ENCODE assay signal across 9 cellular contexts in the genomic region with DNA sequence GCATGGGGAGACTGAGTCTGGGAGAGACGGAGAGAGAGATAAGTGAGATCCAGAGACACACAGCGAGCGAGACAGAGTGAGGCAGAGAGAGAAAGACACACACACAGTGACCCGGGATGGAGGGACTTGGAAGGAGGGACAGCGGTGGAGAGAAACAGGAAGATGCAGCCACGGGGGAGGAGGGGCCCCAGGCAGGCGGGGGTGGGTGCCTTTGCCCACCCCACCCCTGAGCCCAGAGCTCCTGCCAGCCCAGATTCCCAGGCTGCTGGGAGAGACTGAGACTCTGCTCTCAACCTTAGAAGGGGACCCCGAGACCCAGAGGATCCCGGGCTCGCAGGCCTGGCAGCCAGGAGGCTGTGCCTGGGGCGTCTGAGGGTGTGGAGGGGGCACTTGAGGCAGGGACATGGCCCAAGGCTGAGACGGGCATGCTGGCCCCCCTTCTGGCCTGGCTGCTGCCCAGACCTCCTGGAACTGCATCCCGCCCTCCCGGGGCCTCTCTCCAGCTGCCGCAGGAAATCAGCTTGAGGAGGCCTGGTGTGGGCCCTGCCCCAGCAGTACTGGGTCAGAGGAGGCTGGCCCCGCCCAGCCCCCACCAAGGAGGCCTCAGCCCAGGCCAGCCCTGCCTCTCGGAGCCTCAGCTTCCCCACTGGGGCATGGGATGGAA. TPM values are rescaled to one million over a fixed set of nuclear protein-coding genes. Genes with fewer than 3 reads are reported as not detected.
A peak's percentile ranks its signal among the peaks of the same experiment; 100 is the strongest.
DNase-seq lines count a peak whose midpoint lies in the region; ATAC-seq lines count a peak whose summit lies in the region.
"Had no signal": no experiment of that assay in that cellular context is flagged by ENCODE, and none has a peak within 500 bp of the region (broad histone marks: within the 10 kb centered on the region; RNA-seq: fewer than 3 reads in every experiment).

No MANE protein-coding gene starts in this region.

- intact Hi-C loops in left ventricle myocardium superior (cut with micrococcal nuclease): no loop called here

- WGBS in adipose tissue, 3 donors: 26 to 50% (median 36%) methylated on average over 16 to 17 of the region's 17 CpGs

- DNase-seq in EH (ENCODE audit: low read depth): peak; percentile 93
- DNase-seq in left ventricle myocardium superior: peak; percentile 91
- peak; percentile 4 for DNase-seq in renal cortical epithelial cell (ENCODE audit: low read depth)
- DNase-seq in activated naive CD4-positive, alpha-beta T cell (lab: John Stamatoyannopoulos, UW): no peak
- no peak for DNase-seq in GDM1 (lab: John Stamatoyannopoulos, UW)
- no peak for DNase-seq in cortex of kidney (lab: John Stamatoyannopoulos, UW)
- DNase-seq: central memory CD4-positive, alpha-beta T cell had no signal

- H3K27ac ChIP-seq in adipose tissue (ENCODE audit: low read depth, low read length): peak overlapping the region; percentile 43

- ATAC-seq in left ventricle myocardium superior (peak; percentile 86), GM21515 (IDR thresholded peaks at IDR 0.05; ENCODE audit: unreplicated experiment) (no peak)

RNA-seq across cellular contexts. Expression of gene H1-8, which starts 18.1 kb away (rescaled TPM):
- not detected for polyA plus RNA-seq in adipose tissue
- total RNA-seq in left ventricle myocardium superior: not detected
- total RNA-seq in renal cortical epithelial cell: not detected in 2 replicates

RNA-seq across cellular contexts. Expression of gene RHO, which starts 32.6 kb away (rescaled TPM):
- not detected for polyA plus RNA-seq in adipose tissue
- total RNA-seq in left ventricle myocardium superior: not detected
- not detected in 2 replicates for total RNA-seq in renal cortical epithelial cell

RNA-seq across cellular contexts. Expression of gene PLXND1, which starts 45.4 kb away (rescaled TPM):
- polyA plus RNA-seq in adipose tissue: 100 to 1,000 TPM in 2 of 3 donors, 10 to 100 TPM in 1; 30.1 to 266 (median 131) TPM
- total RNA-seq in left ventricle myocardium superior: 56.6 TPM
- 3.1 and 29.6 TPM in 2 replicates for total RNA-seq in renal cortical epithelial cell

Comparison
In these comparisons a context has a peak if more than half of its experiments do, and no peak if none do; other contexts are left out.
1. DNase-seq: peak in EH (single experiment), left ventricle myocardium superior (single experiment) and renal cortical epithelial cell (single experiment); none in activated naive CD4-positive, alpha-beta T cell (0 of 4), GDM1 (single experiment) and cortex of kidney (single experiment).